Comparison of ENCODE assay signal across 12 cellular contexts in genomic region chr3:129525341-129525968, GRCh38. TPM values are rescaled to one million over a fixed set of nuclear protein-coding genes. Genes with fewer than 3 reads are reported as not detected.
DNase-seq lines count a peak whose midpoint lies in the region; ATAC-seq, FAIRE-seq and TF ChIP-seq lines count a peak whose summit lies in the region.
"Had no signal": no experiment of that assay in that cellular context is flagged by ENCODE, and none has a peak within 500 bp of the region (broad histone marks: within the 10 kb centered on the region; RNA-seq: fewer than 3 reads in every experiment).

No MANE protein-coding gene starts in this region.

- POLR2A ChIA-PET in HepG2 (lab: Yijun Ruan, JAX) (interaction anchor here (1.6 kb wide), 1 partner anchor 9 kb away, joined by 6 read pairs; no protein-coding TSS in a partner anchor), WTC11 (lab: Charles Lee) (no interaction called here)

- in situ Hi-C loops in HepG2 (cut with HindIII; ENCODE audit: extremely low pct_ligation_motif_present, low pct_unique_long_range_greater_than_20kb): no loop called here

- peak overlapping the region in 7 of 11 experiments; percentile 37 to 68 (median 58); a peak in 12 of 22 replicates for H3K9ac ChIP-seq in BLaER1 treated with 17β-estradiol and CSF1 and Interleukin-3, amounts not matched to agents 10 nM and 100 nM
- H3K9ac ChIP-seq in HepG2 (ENCODE audit: insufficient read depth, low read depth, low read length): no peak overlapping the region

- no TSS peak for BruUV-seq in HepG2 (replicated peaks; lab: Mats Ljungman, UMichigan)

- CTCF ChIA-PET in HepG2 (lab: Yijun Ruan, JAX; ENCODE audit: low intra/inter-chr PET ratio, low total read pairs): no interaction called here
- CTCF ChIA-PET in WTC11 (lab: Charles Lee): interaction anchor here (1.4 kb wide), 1 partner anchor 35 kb away, joined by 3 read pairs; no protein-coding TSS in a partner anchor

- H3K36me3 Mint-ChIP-seq in HFFc6 (ENCODE audit: low read depth): no peaks in the 10 kb centered on the region
- H3K36me3 Mint-ChIP-seq in WTC11: no peaks in the 10 kb centered on the region

- H3K27ac Mint-ChIP-seq in HFFc6 (peak overlapping the region; percentile 18), WTC11 (no peak overlapping the region)
- H3K27ac Mint-ChIP-seq: T-helper 1 cell treated with Interleukin-12 subunit alpha and Interleukin-12 subunit beta and Interleukin-4 antibody, amounts not matched to agents 30 μg/mL and 1 μg/mL, for 36 hours had no signal

- WGBS in HepG2 (ENCODE audit: low lambda C conversion rate): 49% methylated on average over 7 of the region's 8 CpGs

- H3K4me3 Mint-ChIP-seq in HFFc6: no peak overlapping the region
- no peak overlapping the region for H3K4me3 Mint-ChIP-seq in WTC11
- H3K4me3 Mint-ChIP-seq: T-helper 1 cell treated with Interleukin-12 subunit alpha and Interleukin-12 subunit beta and Interleukin-4 antibody, amounts not matched to agents 30 μg/mL and 1 μg/mL, for 36 hours had no signal

- no peaks in the 10 kb centered on the region for H3K79me2 ChIP-seq in HepG2 (ENCODE audit: insufficient read depth, low read length)

- peak overlapping the region in 9 of 11 experiments; percentile 16 to 84 (median 68); a peak in 14 of 22 replicates for H3K4me2 ChIP-seq in BLaER1 treated with 17β-estradiol and CSF1 and Interleukin-3, amounts not matched to agents 10 nM and 100 nM
- H3K4me2 ChIP-seq in HepG2 (ENCODE audit: low read depth, low read length): no peak overlapping the region

- peaks cover 26% of the 10 kb centered on the region for H3K4me1 Mint-ChIP-seq in HFFc6 (ENCODE audit: low read depth)
- peaks cover 20% of the 10 kb centered on the region for H3K4me1 Mint-ChIP-seq in WTC11

- no peaks in the 10 kb centered on the region for H3K27me3 ChIP-seq in BLaER1 treated with 17β-estradiol and CSF1 and Interleukin-3, amounts not matched to agents 10 nM and 100 nM
- H3K27me3 ChIP-seq in HepG2 (ENCODE audit: control insufficient read depth in 1 of 2, insufficient read depth in 2 of 2, low read length in 2 of 2): no peaks in the 10 kb centered on the region; a peak in 1 of 5 replicates

- no peak overlapping the region for H2AFZ ChIP-seq in HepG2 (ENCODE audit: low read length)

- TF ChIP-seq RAD21 in HepG2 (CRISPR knock-in tag; IDR thresholded peaks at IDR 0.05): no peak

- no peak for FAIRE-seq in HepG2 (lab: Jason Lieb, UNC)

- TF ChIP-seq EP300 in HepG2 (IDR thresholded peaks at IDR 0.05; ENCODE audit: low read depth in 2 of 2, low read length in 2 of 2) (no peak), HepG2 (CRISPR knock-in tag; IDR thresholded peaks at IDR 0.05; ENCODE audit: borderline replicate concordance) (no peak)

- no peaks in the 10 kb centered on the region for H3K9me3 ChIP-seq in BLaER1 treated with 17β-estradiol and CSF1 and Interleukin-3, amounts not matched to agents 10 nM and 100 nM (replicated peaks in 1 of 11)
- H3K9me3 ChIP-seq in HepG2 (ENCODE audit: low read length): no peaks in the 10 kb centered on the region

- H3K4me1 ChIP-seq in BLaER1 treated with 17β-estradiol and CSF1 and Interleukin-3, amounts not matched to agents 10 nM and 100 nM: peaks cover 14 to 62% (median 39%) of the 10 kb centered on the region in 10 experiments; a peak in 19 of 20 replicates
- H3K4me1 ChIP-seq in HepG2 (ENCODE audit: insufficient read depth, low read length): peaks cover 48% of the 10 kb centered on the region

- H3K36me3 ChIP-seq in BLaER1 treated with 17β-estradiol and CSF1 and Interleukin-3, amounts not matched to agents 10 nM and 100 nM: no peaks in the 10 kb centered on the region
- H3K36me3 ChIP-seq in HepG2 (replicated peaks in 1 of 2; ENCODE audit: control insufficient read depth in 1 of 2, insufficient read depth in 2 of 2, low read length in 2 of 2): no peaks in the 10 kb centered on the region

- H4K20me1 ChIP-seq in BLaER1 treated with 17β-estradiol and CSF1 and Interleukin-3, amounts not matched to agents 10 nM and 100 nM: no peaks in the 10 kb centered on the region
- no peaks in the 10 kb centered on the region for H4K20me1 ChIP-seq in HepG2 (ENCODE audit: insufficient read depth, low read length)

- ATAC-seq in HepG2 (no peak), GM21786 (IDR thresholded peaks at IDR 0.05; ENCODE audit: unreplicated experiment) (no peak), WTC11 (no peak), HG02623 (IDR thresholded peaks at IDR 0.05; ENCODE audit: unreplicated experiment) (no peak)

- H3K27me3 Mint-ChIP-seq in HFFc6 (ENCODE audit: insufficient read depth): no peaks in the 10 kb centered on the region; the same call in 1 of the 2 replicates
- H3K27me3 Mint-ChIP-seq in WTC11 (ENCODE audit: low read depth): no peaks in the 10 kb centered on the region

- H3K9me3 Mint-ChIP-seq in HFFc6 (no peaks in the 10 kb centered on the region), WTC11 (no peaks in the 10 kb centered on the region)
- H3K9me3 Mint-ChIP-seq: T-helper 1 cell treated with Interleukin-12 subunit alpha and Interleukin-12 subunit beta and Interleukin-4 antibody, amounts not matched to agents 30 μg/mL and 1 μg/mL, for 36 hours had no signal

- TF ChIP-seq POLR2A in HepG2 (IDR thresholded peaks at IDR 0.05; ENCODE audit: insufficient read depth in 1 of 2, low read depth in 2 of 2, low read length in 2 of 2): no peak

- intact Hi-C loops in HepG2 (cut with micrococcal nuclease; ENCODE audit: unreplicated experiment): no loop called here

- no peak overlapping the region for H3K4me3 ChIP-seq in BLaER1 treated with 17β-estradiol and CSF1 and Interleukin-3, amounts not matched to agents 10 nM and 100 nM
- H3K4me3 ChIP-seq in HepG2 (replicated peaks in 1 of 3; ENCODE audit: insufficient read depth in 1 of 3, low read depth in 2 of 3, low read length in 3 of 3): no peak overlapping the region

- DNase-seq in HFFc6 (peak; percentile 66), astrocyte of the hippocampus (ENCODE audit: low read depth, low spot score) (peak; percentile 30), HepG2 (ENCODE audit: low spot score) (no peak), GM19238 (ENCODE audit: insufficient read length, low spot score) (no peak), WTC11 (ENCODE audit: low spot score) (no peak)
- DNase-seq: caudate nucleus, kidney glomerular epithelial cell, NCI-H1436 had no signal

- TF ChIP-seq CTCF in HFFc6 (IDR thresholded peaks at IDR 0.05) (no peak), HepG2 (CRISPR knock-in tag; IDR thresholded peaks at IDR 0.05) (no peak), WTC11 (IDR thresholded peaks at IDR 0.05) (no peak)

- peak overlapping the region in 9 of 11 experiments; percentile 37 to 87 (median 69); a peak in 18 of 22 replicates for H3K27ac ChIP-seq in BLaER1 treated with 17β-estradiol and CSF1 and Interleukin-3, amounts not matched to agents 10 nM and 100 nM
- H3K27ac ChIP-seq in HepG2 (ENCODE audit: extremely low read length, insufficient read depth, low read length): no peak overlapping the region

RNA-seq across cellular contexts. Expression of gene RHO, which starts 3.0 kb away (rescaled TPM):
- total RNA-seq in HFFc6 (2021; fragmentation: NEBNext Ultra II Directional; extraction: Animal tissue kit (Norgen Biotek cat#: 25700)): not detected
- total RNA-seq in HepG2 (2016; rRNA removed; fragmentation: Illumina TruSeq; extraction: Trizol) (not detected in 2 replicates), WTC11 (2021) (not detected in 3 replicates)
- total RNA-seq in HepG2 (2016; cell fraction: cytosol; rRNA removed; fragmentation: Illumina TruSeq; extraction: Trizol; ENCODE audit: low read depth): not detected in 2 replicates
- not detected in 2 replicates for total RNA-seq in HepG2 (2016; cell fraction: insoluble cytoplasmic fraction; rRNA removed; fragmentation: Illumina TruSeq; extraction: Trizol)
- not detected in 2 replicates for total RNA-seq in HepG2 (2016; cell fraction: membrane; rRNA removed; fragmentation: Illumina TruSeq; extraction: Trizol)
- total RNA-seq in HepG2 (2016; cell fraction: nucleus; rRNA removed; fragmentation: Illumina TruSeq; extraction: Trizol): not detected in 2 replicates
- polyA plus RNA-seq in HepG2 (2011; rRNA removed): not detected in 2 replicates
- polyA plus RNA-seq in HepG2 (2011; cell fraction: cytosol; rRNA removed): not detected in 2 replicates
- 0.05 TPM in 1 of 2 replicates, not detected in the other for polyA plus RNA-seq in HepG2 (2011; cell fraction: nucleus; rRNA removed)
- not detected in 2 replicates for polyA plus RNA-seq in HepG2 (2012)
- polyA plus RNA-seq in HepG2 (2016; cell fraction: cytosol; fragmentation: Illumina TruSeq; extraction: Trizol; ENCODE audit: low read depth): not detected in 2 replicates
- polyA plus RNA-seq in HepG2 (2016; cell fraction: insoluble cytoplasmic fraction; fragmentation: Illumina TruSeq; extraction: Trizol; ENCODE audit: low read depth): not detected in 2 replicates
- polyA plus RNA-seq in HepG2 (2016; cell fraction: membrane; fragmentation: Illumina TruSeq; extraction: Trizol; ENCODE audit: low read depth): not detected in 2 replicates
- not detected in 2 replicates for polyA plus RNA-seq in HepG2 (2016; cell fraction: nucleus; fragmentation: Illumina TruSeq; extraction: Trizol; ENCODE audit: insufficient read depth, low read depth)
- not detected in 2 replicates for polyA minus RNA-seq in HepG2 (2011; rRNA and poly(A)+ RNA removed; ENCODE audit: low replicate concordance)
- not detected in 2 replicates for polyA minus RNA-seq in HepG2 (2011; cell fraction: cytosol; rRNA and poly(A)+ RNA removed)
- not detected in 2 replicates for polyA minus RNA-seq in HepG2 (2011; cell fraction: nucleus; rRNA and poly(A)+ RNA removed)

RNA-seq across cellular contexts. Expression of gene H1-8, which starts 17.5 kb away (rescaled TPM):
- not detected for total RNA-seq in HFFc6 (2021; fragmentation: NEBNext Ultra II Directional; extraction: Animal tissue kit (Norgen Biotek cat#: 25700))
- total RNA-seq in HepG2 (2016; rRNA removed; fragmentation: Illumina TruSeq; extraction: Trizol) (not detected in 2 replicates), WTC11 (2021) (not detected in 3 replicates)
- total RNA-seq in HepG2 (2016; cell fraction: cytosol; rRNA removed; fragmentation: Illumina TruSeq; extraction: Trizol; ENCODE audit: low read depth): not detected in 2 replicates
- total RNA-seq in HepG2 (2016; cell fraction: insoluble cytoplasmic fraction; rRNA removed; fragmentation: Illumina TruSeq; extraction: Trizol): not detected in 2 replicates
- not detected in 2 replicates for total RNA-seq in HepG2 (2016; cell fraction: membrane; rRNA removed; fragmentation: Illumina TruSeq; extraction: Trizol)
- total RNA-seq in HepG2 (2016; cell fraction: nucleus; rRNA removed; fragmentation: Illumina TruSeq; extraction: Trizol): not detected in 2 replicates
- polyA plus RNA-seq in HepG2 (2011; rRNA removed): 0.08 TPM in 1 of 2 replicates, not detected in the other
- polyA plus RNA-seq in HepG2 (2011; cell fraction: cytosol; rRNA removed): 0.09 and 0.12 TPM in 2 replicates
- polyA plus RNA-seq in HepG2 (2011; cell fraction: nucleus; rRNA removed): not detected in 2 replicates
- not detected in 2 replicates for polyA plus RNA-seq in HepG2 (2012)
- not detected in 2 replicates for polyA plus RNA-seq in HepG2 (2016; cell fraction: cytosol; fragmentation: Illumina TruSeq; extraction: Trizol; ENCODE audit: low read depth)
- polyA plus RNA-seq in HepG2 (2016; cell fraction: insoluble cytoplasmic fraction; fragmentation: Illumina TruSeq; extraction: Trizol; ENCODE audit: low read depth): not detected in 2 replicates
- polyA plus RNA-seq in HepG2 (2016; cell fraction: membrane; fragmentation: Illumina TruSeq; extraction: Trizol; ENCODE audit: low read depth): not detected in 2 replicates
- not detected in 2 replicates for polyA plus RNA-seq in HepG2 (2016; cell fraction: nucleus; fragmentation: Illumina TruSeq; extraction: Trizol; ENCODE audit: insufficient read depth, low read depth)
- polyA minus RNA-seq in HepG2 (2011; rRNA and poly(A)+ RNA removed; ENCODE audit: low replicate concordance): not detected in 2 replicates
- polyA minus RNA-seq in HepG2 (2011; cell fraction: cytosol; rRNA and poly(A)+ RNA removed): not detected in 2 replicates
- not detected in 2 replicates for polyA minus RNA-seq in HepG2 (2011; cell fraction: nucleus; rRNA and poly(A)+ RNA removed)

Comparison
In these comparisons a context has a peak if more than half of its experiments do, and no peak if none do; other contexts are left out.
1. DNase-seq: peak in HFFc6 (single experiment) and astrocyte of the hippocampus (single experiment); none in HepG2 (single experiment), GM19238 (single experiment) and WTC11 (single experiment).